In the genomic region with DNA sequence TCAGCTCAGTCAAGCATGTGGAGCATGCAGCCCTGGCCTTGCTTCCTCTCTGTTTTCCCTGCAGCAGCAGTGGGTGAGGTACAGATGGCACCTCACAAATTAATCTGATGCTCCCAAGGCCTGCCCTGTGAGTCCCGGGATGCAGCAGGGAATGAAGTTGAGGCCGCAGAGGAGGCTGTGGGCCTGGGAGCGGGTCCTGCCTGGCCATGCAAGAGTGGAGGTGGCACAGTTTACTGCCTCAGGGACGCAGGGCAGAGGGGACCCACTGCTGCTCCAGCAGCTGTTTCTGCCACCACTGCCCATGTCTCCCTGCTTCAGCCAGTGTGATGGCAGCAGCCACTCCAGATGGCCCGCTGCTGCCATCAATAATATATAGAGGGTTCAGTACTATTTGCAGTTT, we compare ENCODE assay signal across 20 cellular contexts.
"Had no signal": no experiment of that assay in that cellular context is flagged by ENCODE, and none has a peak within 500 bp of the region (broad histone marks: within the 10 kb centered on the region; RNA-seq: fewer than 3 reads in every experiment).

No MANE protein-coding gene starts in this region.

- H3K27ac ChIP-seq: HL-60, KMS-11, SJSA1, SK-N-MC had no signal

- H3K36me3 ChIP-seq: SJSA1 had no signal

- H3K4me2 ChIP-seq: KMS-11 had no signal

- H3K9me3 ChIP-seq: SJSA1 had no signal

- H3K4me3 ChIP-seq: K562, SJSA1, SK-N-MC had no signal

- H3K9ac ChIP-seq: KMS-11 had no signal

- DNase-seq: Kasumi-1, MM.1S, NCI-H1092 treated with DMSO at 0.1 percent for 48 hours, NCI-H1417, NCI-H1436 treated with DMSO at 0.1 percent for 48 hours, NCI-H1694, NCI-H1930, NCI-H2081 treated with DMSO at 0.1 percent for 48 hours, NCI-H2227 treated with DMSO at 0.1 percent for 48 hours, NCI-H526 treated with DMSO at 0.1 percent for 48 hours, NCI-H748 treated with DMSO at 0.1 percent for 48 hours, Right ventricle myocardium superior, RPMI8226, SIG-M5, SW 1271 had no signal

- H3K27me3 ChIP-seq: SJSA1 had no signal

- H3K4me1 ChIP-seq: SJSA1 had no signal
